29 cellular contexts compared by ENCODE assay signal in the genomic region with DNA sequence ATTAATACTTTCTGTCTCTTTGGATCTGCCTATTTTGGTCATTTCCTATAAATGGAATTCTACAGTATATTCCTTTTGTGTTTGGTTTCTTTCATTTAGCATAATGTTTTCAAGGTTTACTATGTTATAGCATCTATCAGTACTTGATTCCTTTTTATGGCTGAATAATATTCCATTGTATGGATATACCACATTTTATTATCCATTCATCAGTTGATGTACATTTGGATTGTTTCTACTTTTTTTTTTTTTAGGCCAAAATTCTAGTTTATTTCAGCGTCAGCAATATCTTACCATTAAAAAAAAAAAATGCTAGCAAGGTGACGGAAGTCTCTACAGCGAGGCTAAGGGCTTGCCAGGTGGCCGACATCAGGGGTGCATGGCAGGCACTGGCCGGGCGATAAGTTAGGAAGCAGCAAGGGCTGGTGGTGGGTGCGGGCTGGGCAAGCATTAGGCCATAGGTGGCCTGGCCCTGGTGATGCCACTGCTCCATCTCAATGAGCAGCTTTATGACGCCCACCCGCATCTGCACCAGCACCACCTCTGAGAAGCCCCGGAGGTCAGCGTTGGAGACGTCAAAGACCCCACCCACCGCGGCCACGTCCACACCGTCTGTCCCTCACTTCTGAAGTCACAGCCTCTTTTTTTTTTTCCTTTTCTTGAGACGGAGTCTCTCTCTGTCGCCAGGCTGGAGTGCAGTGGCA.
"Had no signal": no experiment of that assay in that cellular context is flagged by ENCODE, and none has a peak within 500 bp of the region (broad histone marks: within the 10 kb centered on the region; RNA-seq: fewer than 3 reads in every experiment).

No MANE protein-coding gene starts in this region.

- H2AFZ ChIP-seq: parathyroid adenoma had no signal

- H3K79me2 ChIP-seq: parathyroid adenoma had no signal

- H3K9ac ChIP-seq: parathyroid adenoma had no signal

- H3K4me1 ChIP-seq: parathyroid adenoma, psoas muscle, thyroid gland, tibial nerve, vagina had no signal

- H3K9me3 ChIP-seq: ovary, psoas muscle, thoracic aorta, thyroid gland, upper lobe of left lung, vagina had no signal

- H3K27me3 ChIP-seq: ovary, thyroid gland, upper lobe of left lung, vagina had no signal

- H3K4me2 ChIP-seq: smooth muscle cell had no signal

- H3K36me3 ChIP-seq: ovary, spleen, thoracic aorta, thyroid gland, tibial nerve, upper lobe of left lung, vagina had no signal

- DNase-seq: naive thymus-derived CD8-positive, alpha-beta T cell; nephron progenitor cell; occipital lobe; ovary; posterior cingulate gyrus; psoas muscle; right cardiac atrium; spleen; stimulated activated CD4-positive, alpha-beta T cell treated with anti-CD3 and anti-CD28 coated beads, Interleukin-12 subunit alpha, Interleukin-12 subunit beta, amount 100 ng/mL, for 4 hours; stimulated activated CD4-positive, alpha-beta T cell treated with anti-CD3 and anti-CD28 coated beads, Interleukin-1b, Interleukin-23, amount 100 ng/mL, for 48 hours; stimulated activated CD4-positive, alpha-beta T cell treated with anti-CD3 and anti-CD28 coated beads, Interleukin-4, amount 100 ng/mL, for 1 hour; stimulated activated CD4-positive, alpha-beta T cell treated with anti-CD3 and anti-CD28 coated beads, Interleukin-4, amount 100 ng/mL, for 4 hours; stimulated activated CD8-positive, alpha-beta memory T cell treated with anti-CD3 and anti-CD28 coated beads, Interleukin-4, amount 100 ng/mL, for 48 hours; stimulated activated naive CD4-positive, alpha-beta T cell; stimulated activated naive CD8-positive, alpha-beta T cell treated with anti-CD3 and anti-CD28 coated beads, Interleukin-15, amount 100 ng/mL, for 72 hours; stimulated activated naive CD8-positive, alpha-beta T cell treated with anti-CD3 and anti-CD28 coated beads, Interleukin-15, Interleukin-2, amounts not matched to agents 100 U/mL and 50 U/mL, for 24 hours; thyroid gland; trophoblast cell had no signal

- FAIRE-seq: urothelium cell line had no signal

- ATAC-seq: naive thymus-derived CD8-positive, alpha-beta T cell; natural killer cell treated with Interleukin-12 subunit alpha and Interleukin-12 subunit beta and Interleukin-15 and Interleukin-18, amount 100 ng/mL, for 72 hours; psoas muscle; right cardiac atrium; sciatic nerve; stimulated activated memory B cell treated with anti-CD40 and anti-IgM and Interleukin-4, amounts not matched to agents 10 μg/mL and 1 μg/mL and 100 μg/mL, for 72 hours; stimulated activated naive CD8-positive, alpha-beta T cell treated with anti-CD3 and anti-CD28 coated beads, Interleukin-15, amount 100 ng/mL, for 72 hours; stimulated activated naive CD8-positive, alpha-beta T cell treated with anti-CD3 and anti-CD28 coated beads, Interleukin-15, Interleukin-2, amounts not matched to agents 100 U/mL and 50 U/mL, for 24 hours had no signal

- H3K4me3 ChIP-seq: ovary, psoas muscle, skin epidermis, smooth muscle cell, spleen, thoracic aorta, thyroid gland, tibial nerve, upper lobe of left lung, vagina had no signal

- H3K27ac ChIP-seq: ovary, parathyroid adenoma, psoas muscle, skin epidermis, spleen, thoracic aorta, thyroid gland, tibial nerve, upper lobe of left lung, vagina had no signal
